ENCODE assay signal across 9 cellular contexts in the genomic region with DNA sequence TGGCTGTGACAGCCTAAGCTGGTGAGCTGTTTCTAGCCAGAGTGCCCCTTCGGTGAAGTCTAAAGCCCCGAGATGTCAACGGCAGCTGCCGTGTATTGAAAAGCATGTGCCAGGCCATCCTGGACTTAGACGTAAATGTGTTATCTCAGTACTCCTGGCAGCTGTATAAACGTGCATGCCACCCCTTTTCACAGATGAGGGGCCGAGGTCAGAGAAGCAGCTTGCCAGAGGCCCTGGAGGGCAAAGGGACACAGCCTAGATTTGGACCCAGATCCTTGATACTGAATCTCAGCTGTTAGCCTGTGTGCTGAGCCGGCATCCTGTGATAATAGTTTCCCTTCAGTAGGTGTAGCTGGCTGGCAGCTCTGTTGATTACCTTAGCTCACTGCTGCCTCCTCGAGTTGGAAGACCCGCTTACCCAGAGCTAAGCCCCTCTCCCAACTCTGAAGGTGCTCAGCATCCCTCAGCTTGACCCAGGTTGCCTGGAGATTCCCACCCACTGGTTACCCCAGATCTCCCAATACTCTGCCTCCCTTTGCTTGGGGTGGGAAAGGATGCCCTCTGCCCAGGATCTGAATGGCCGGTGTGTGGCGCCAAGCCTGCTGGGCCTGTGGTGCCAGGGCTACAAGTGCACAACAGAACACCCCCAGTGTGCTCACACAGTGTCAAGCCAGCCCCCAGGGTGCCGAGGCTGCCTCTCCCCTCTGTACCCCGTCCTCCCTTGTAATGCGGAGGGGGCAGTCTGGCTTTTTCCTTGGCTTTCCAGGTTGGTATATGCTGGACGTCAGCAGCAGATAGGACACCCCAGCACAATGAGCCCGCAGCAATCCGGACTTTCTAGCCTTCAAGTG. TPM values are rescaled to one million over a fixed set of nuclear protein-coding genes. Genes with fewer than 3 reads are reported as not detected.
A peak's percentile ranks its signal among the peaks of the same experiment; 100 is the strongest.
DNase-seq lines count a peak whose midpoint lies in the region; ATAC-seq and TF ChIP-seq lines count a peak whose summit lies in the region.
"Had no signal": no experiment of that assay in that cellular context is flagged by ENCODE, and none has a peak within 500 bp of the region (broad histone marks: within the 10 kb centered on the region; RNA-seq: fewer than 3 reads in every experiment).

No MANE protein-coding gene starts in this region.

- in situ Hi-C loops in Caki2 (cut with HindIII; ENCODE audit: low pct_unique_long_range_greater_than_20kb, low sequenced_read_pairs) (no loop called here), brain microvascular endothelial cell (cut with HindIII; ENCODE audit: low pct_ligation_motif_present, low sequenced_read_pairs) (no loop called here)

- H3K27ac ChIP-seq in SU-DHL-6 (ENCODE audit: low read depth, low read length) (peak overlapping the region; percentile 59; the same call in 1 of the 2 replicates), brain microvascular endothelial cell (peak overlapping the region; percentile 85)

- H3K4me3 Mint-ChIP-seq in HFFc6: peak overlapping the region; percentile 86
- H3K4me3 Mint-ChIP-seq in stimulated activated memory B cell treated with anti-CD40 and anti-IgM and Interleukin-4, amounts not matched to agents 10 μg/mL and 1 μg/mL and 100 μg/mL, for 72 hours: peak overlapping the region; percentile 91

- peaks cover 2% of the 10 kb centered on the region; the same call in 1 of the 2 replicates for H3K27me3 Mint-ChIP-seq in HFFc6 (ENCODE audit: insufficient read depth)
- no peaks in the 10 kb centered on the region for H3K27me3 Mint-ChIP-seq in stimulated activated memory B cell treated with anti-CD40 and anti-IgM and Interleukin-4, amounts not matched to agents 10 μg/mL and 1 μg/mL and 100 μg/mL, for 72 hours

- peak overlapping the region; percentile 60 for H3K4me2 ChIP-seq in SU-DHL-6 (ENCODE audit: low read depth, low read length, poor library complexity, severe bottlenecking)

- no peaks in the 10 kb centered on the region for H3K9me3 Mint-ChIP-seq in HFFc6
- no peaks in the 10 kb centered on the region for H3K9me3 Mint-ChIP-seq in stimulated activated memory B cell treated with anti-CD40 and anti-IgM and Interleukin-4, amounts not matched to agents 10 μg/mL and 1 μg/mL and 100 μg/mL, for 72 hours

- no peaks in the 10 kb centered on the region for H3K9me2 ChIP-seq in SU-DHL-6 (replicated peaks; ENCODE audit: insufficient read depth, low read length)

- TF ChIP-seq CTCF in HFFc6 (IDR thresholded peaks at IDR 0.05) (peak; percentile 46; the same call in 1 of the 2 replicates), SU-DHL-6 (IDR thresholded peaks at IDR 0.05; ENCODE audit: insufficient read depth, low read length, poor library complexity, severe bottlenecking) (peak; percentile 23), brain microvascular endothelial cell (IDR thresholded peaks at IDR 0.05; ENCODE audit: low read depth, low read length, missing control alignments) (peak; percentile 44)

- no peaks in the 10 kb centered on the region for H3K36me3 Mint-ChIP-seq in HFFc6 (ENCODE audit: low read depth)
- H3K36me3 Mint-ChIP-seq in stimulated activated memory B cell treated with anti-CD40 and anti-IgM and Interleukin-4, amounts not matched to agents 10 μg/mL and 1 μg/mL and 100 μg/mL, for 72 hours: no peaks in the 10 kb centered on the region

- no peak for ATAC-seq in stimulated activated memory B cell treated with anti-CD40 and anti-IgM and Interleukin-4, amounts not matched to agents 10 μg/mL and 1 μg/mL and 100 μg/mL, for 72 hours

- no peaks in the 10 kb centered on the region for H4K20me1 ChIP-seq in SU-DHL-6 (ENCODE audit: low read depth, low read length)

- peak overlapping the region; percentile 82 for H3K27ac Mint-ChIP-seq in HFFc6
- peak overlapping the region; percentile 89 for H3K27ac Mint-ChIP-seq in stimulated activated memory B cell treated with anti-CD40 and anti-IgM and Interleukin-4, amounts not matched to agents 10 μg/mL and 1 μg/mL and 100 μg/mL, for 72 hours

- H3K4me3 ChIP-seq in SU-DHL-6 (ENCODE audit: insufficient read depth, low read length, poor library complexity, severe bottlenecking) (peak overlapping the region; percentile 65), brain microvascular endothelial cell (ENCODE audit: low read depth, low read length) (peak overlapping the region; percentile 85)

- peak overlapping the region; percentile 42 for H2AFZ ChIP-seq in SU-DHL-6 (ENCODE audit: low read depth, low read length, severe bottlenecking)

- H3K9ac ChIP-seq in SU-DHL-6 (ENCODE audit: low read length): peak overlapping the region; percentile 70

- no peaks in the 10 kb centered on the region for H3F3A ChIP-seq in SU-DHL-6 (ENCODE audit: insufficient read depth)

- H3K27me3 ChIP-seq in SU-DHL-6 (ENCODE audit: low read length): no peaks in the 10 kb centered on the region
- no peaks in the 10 kb centered on the region for H3K27me3 ChIP-seq in brain microvascular endothelial cell (replicated peaks)

- H3K9me3 ChIP-seq in SU-DHL-6 (ENCODE audit: insufficient read depth, low read length): peaks cover 6% of the 10 kb centered on the region; the same call in 1 of the 2 replicates

- no peaks in the 10 kb centered on the region for H3K79me2 ChIP-seq in SU-DHL-6 (ENCODE audit: insufficient read depth, low read length)

- H3K36me3 ChIP-seq in SU-DHL-6 (ENCODE audit: low read length): no peaks in the 10 kb centered on the region
- H3K36me3 ChIP-seq in brain microvascular endothelial cell (replicated peaks): no peaks in the 10 kb centered on the region

- DNase-seq in Caki2 (ENCODE audit: low read depth): peak; percentile 69
- DNase-seq in HFFc6: no peak
- DNase-seq in brain microvascular endothelial cell: no peak
- DNase-seq in left kidney (ENCODE audit: low read depth, low spot score): peak; percentile 72
- DNase-seq in NCI-H187 treated with DMSO at 0.1 percent for 48 hours (lab: John Stamatoyannopoulos, UW): no peak
- DNase-seq in NCI-H128 (lab: John Stamatoyannopoulos, UW; ENCODE audit: unreplicated experiment): no peak

- H3K4me1 Mint-ChIP-seq in HFFc6 (ENCODE audit: low read depth): peaks cover 28% of the 10 kb centered on the region
- H3K4me1 Mint-ChIP-seq in stimulated activated memory B cell treated with anti-CD40 and anti-IgM and Interleukin-4, amounts not matched to agents 10 μg/mL and 1 μg/mL and 100 μg/mL, for 72 hours: peaks cover 11% of the 10 kb centered on the region

RNA-seq across cellular contexts. Expression of a gene that starts 59.8 kb away (rescaled TPM):
- 89.1 and 95.0 TPM in 2 replicates for total RNA-seq in Caki2 (2014; rRNA removed; shearing (Covaris generic); ENCODE audit: low replicate concordance)
- under 1 TPM in 5 of 6 experiments, not detected in 1; 0.07 to 0.14 (median 0.09) TPM for total RNA-seq in HFFc6 (2021; fragmentation: NEBNext Ultra II Directional; extraction: Animal tissue kit (Norgen Biotek cat#: 25700))
- total RNA-seq: T-helper 1 cell treated with Interleukin-12 subunit alpha and Interleukin-12 subunit beta and Interleukin-4 antibody, amounts not matched to agents 30 ng/mL and 1 ng/mL, for 36 hours had no signal

Comparison
In these comparisons a context has a peak if more than half of its experiments do, and no peak if none do; other contexts are left out.
1. DNase-seq: peak in Caki2 (single experiment) and left kidney (single experiment); none in HFFc6 (single experiment), brain microvascular endothelial cell (single experiment), NCI-H187 treated with DMSO at 0.1 percent for 48 hours (single experiment) and NCI-H128 (single experiment).
2. RNA of a gene that starts 59.8 kb away (total RNA-seq): 89.1 to 95.0 TPM in Caki2; 0.07 to 0.14 TPM in HFFc6; every median in the first group is over 10 times any median in the second.
3. Peak in every context shown above with its lines, with median percentiles within 50 percentile points of each other: CTCF ChIP-seq.